ENCODE assay signal across 25 cellular contexts in genomic region chr5:132377738-132378137, GRCh38. TPM values are rescaled to one million over a fixed set of nuclear protein-coding genes. Genes with fewer than 3 reads are reported as not detected.
DNase-seq lines count a peak whose midpoint lies in the region; ATAC-seq and TF ChIP-seq lines count a peak whose summit lies in the region.
"Had no signal": no experiment of that assay in that cellular context is flagged by ENCODE, and none has a peak within 500 bp of the region (broad histone marks: within the 10 kb centered on the region; RNA-seq: fewer than 3 reads in every experiment).

No MANE protein-coding gene starts in this region.

- H2AFZ ChIP-seq in neural progenitor cell (replicated peaks), result no peak overlapping the region
- H2AFZ ChIP-seq: GM23248 had no signal

- peaks cover 23% of the 10 kb centered on the region for H3K36me3 ChIP-seq in RWPE2 (ENCODE audit: low read depth)
- H3K36me3 ChIP-seq in prostate gland, result no peaks in the 10 kb centered on the region
- peaks cover 7% of the 10 kb centered on the region for H3K36me3 ChIP-seq in thymus (ENCODE audit: control insufficient read depth, insufficient read depth)
- no peaks in the 10 kb centered on the region for H3K36me3 ChIP-seq in neural progenitor cell
- H3K36me3 ChIP-seq: BE2C had no signal

- peaks cover 2% of the 10 kb centered on the region for H3K27me3 Mint-ChIP-seq in neural progenitor cell (ENCODE audit: insufficient read depth, low read depth)
- peaks cover 0 to 3% (median 2%) of the 10 kb centered on the region in 3 donors for H3K27me3 Mint-ChIP-seq in immature natural killer cell (ENCODE audit: low read depth in 3 of 3)
- H3K27me3 Mint-ChIP-seq: CD4-positive, CD25-positive, alpha-beta regulatory T cell had no signal

- intact Hi-C loops in prostate gland (cut with DNase I), result loop anchor here (5.0 kb wide), 1 partner anchor 140 kb away; no protein-coding TSS in a partner anchor

- H3K27me3 ChIP-seq in RWPE2 (ENCODE audit: insufficient read depth, poor library complexity, severe bottlenecking), result no peaks in the 10 kb centered on the region
- no peaks in the 10 kb centered on the region for H3K27me3 ChIP-seq in prostate gland (replicated peaks; ENCODE audit: insufficient read depth)
- no peaks in the 10 kb centered on the region for H3K27me3 ChIP-seq in thymus (ENCODE audit: control insufficient read depth, insufficient read depth)
- no peaks in the 10 kb centered on the region for H3K27me3 ChIP-seq in neural progenitor cell
- H3K27me3 ChIP-seq: BE2C had no signal

- no peak overlapping the region for H3K4me3 ChIP-seq in RWPE2 (ENCODE audit: severe bottlenecking)
- H3K4me3 ChIP-seq in coronary artery, result no peak overlapping the region
- no peak overlapping the region for H3K4me3 ChIP-seq in prostate gland
- H3K4me3 ChIP-seq in thymus (ENCODE audit: low read length), result no peak overlapping the region
- H3K4me3 ChIP-seq in neural progenitor cell, result no peak overlapping the region
- H3K4me3 ChIP-seq: A549, GM23248, K562 had no signal

- H3K4me3 Mint-ChIP-seq in neural progenitor cell, result no peak overlapping the region
- H3K4me3 Mint-ChIP-seq in immature natural killer cell, result no peak overlapping the region
- H3K4me3 Mint-ChIP-seq: CD4-positive, CD25-positive, alpha-beta regulatory T cell; H9; HFFc6 had no signal

- no peak overlapping the region for H3K9ac ChIP-seq in neural progenitor cell
- H3K9ac ChIP-seq: GM23248 had no signal

- H3K9me3 Mint-ChIP-seq in neural progenitor cell (no peaks in the 10 kb centered on the region), immature natural killer cell (no peaks in the 10 kb centered on the region)
- H3K9me3 Mint-ChIP-seq: CD4-positive, CD25-positive, alpha-beta regulatory T cell; H9; HFFc6 had no signal

- no peaks in the 10 kb centered on the region for H3K79me2 ChIP-seq in neural progenitor cell (ENCODE audit: low read depth)

- no peak for TF ChIP-seq POLR2A in prostate gland (IDR thresholded peaks at IDR 0.05)

- H3K9me3 ChIP-seq in RWPE2 (ENCODE audit: severe bottlenecking), result no peaks in the 10 kb centered on the region
- H3K9me3 ChIP-seq in prostate gland, result no peaks in the 10 kb centered on the region
- no peaks in the 10 kb centered on the region for H3K9me3 ChIP-seq in thymus (ENCODE audit: control insufficient read depth)
- H3K9me3 ChIP-seq in neural progenitor cell (ENCODE audit: low read depth), result no peaks in the 10 kb centered on the region
- H3K9me3 ChIP-seq: A549, BE2C had no signal

- H3K4me1 Mint-ChIP-seq in neural progenitor cell (no peaks in the 10 kb centered on the region), immature natural killer cell (no peaks in the 10 kb centered on the region)

- in situ Hi-C loops in GM13976 (cut with MboI; ENCODE audit: low sequenced_read_pairs, unreplicated experiment), result no loop called here

- H3K27ac ChIP-seq in RWPE2 (ENCODE audit: poor library complexity, severe bottlenecking), result peak overlapping the region; percentile 11
- peak overlapping the region in 1 of 2 donors; percentile 24 for H3K27ac ChIP-seq in coronary artery
- H3K27ac ChIP-seq in prostate gland, result peak overlapping the region; percentile 54 to 72
- H3K27ac ChIP-seq in thymus (ENCODE audit: low read depth), result peak overlapping the region; percentile 2
- no peak overlapping the region for H3K27ac ChIP-seq in neural progenitor cell
- H3K27ac ChIP-seq: A549, GM23248 had no signal

- no peaks in the 10 kb centered on the region for H3F3A ChIP-seq in neural progenitor cell (ENCODE audit: low read depth)

- WGBS in prostate gland, result 79% methylated on average over 6 of the region's 7 CpGs
- 82% methylated on average over 7 of the region's 7 CpGs for WGBS in thymus

- H3K4me1 ChIP-seq in RWPE2 (ENCODE audit: insufficient read depth, poor library complexity, severe bottlenecking), result peaks cover 17% of the 10 kb centered on the region
- peaks cover 23% of the 10 kb centered on the region for H3K4me1 ChIP-seq in prostate gland (replicated peaks)
- no peaks in the 10 kb centered on the region for H3K4me1 ChIP-seq in thymus (ENCODE audit: control insufficient read depth, insufficient read depth, low read length)
- no peaks in the 10 kb centered on the region for H3K4me1 ChIP-seq in neural progenitor cell

- H3K36me3 Mint-ChIP-seq in neural progenitor cell (no peaks in the 10 kb centered on the region), immature natural killer cell (peaks cover 0 to 4% (median 2%) of the 10 kb centered on the region in 3 donors)

- DNase-seq in RWPE2 (ENCODE audit: low spot score), result no peak
- peak; percentile 46 for DNase-seq in coronary artery (ENCODE audit: low spot score)
- no peak for DNase-seq in prostate gland (ENCODE audit: low spot score)
- no peak for DNase-seq in neural progenitor cell (ENCODE audit: low spot score)
- DNase-seq in GM13976 (ENCODE audit: low spot score), result no peak
- no peak for DNase-seq in immature natural killer cell
- DNase-seq: BE2C; CD4-positive, CD25-positive, alpha-beta regulatory T cell; DMS79; GM23248; H9; HFFc6; NCI-H1092; NCI-H1436; NCI-H187 treated with DMSO at 0.1 percent for 48 hours; NCI-H2107; NCI-H446 treated with DMSO at 0.1 percent for 48 hours; NCI-H526 treated with DMSO at 0.1 percent for 48 hours; OCI-M1; Right ventricle myocardium superior had no signal

- H3K4me2 ChIP-seq in neural progenitor cell, result no peak overlapping the region
- H3K4me2 ChIP-seq: A549 had no signal

- ATAC-seq in RWPE2 (ENCODE audit: low read depth) (no peak), HG02973 (IDR thresholded peaks at IDR 0.05; ENCODE audit: unreplicated experiment) (no peak)
- ATAC-seq: HepG2, K562 had no signal

- no peaks in the 10 kb centered on the region for H4K20me1 ChIP-seq in neural progenitor cell (ENCODE audit: low read depth)

- H3K27ac Mint-ChIP-seq in neural progenitor cell, result no peak overlapping the region
- no peak overlapping the region for H3K27ac Mint-ChIP-seq in immature natural killer cell
- H3K27ac Mint-ChIP-seq: H9, HFFc6 had no signal

- TF ChIP-seq CTCF in RWPE2 (IDR thresholded peaks at IDR 0.05; ENCODE audit: poor library complexity, severe bottlenecking) (no peak), coronary artery (IDR thresholded peaks at IDR 0.05) (no peak), prostate gland (IDR thresholded peaks at IDR 0.05) (no peak), neural progenitor cell (IDR thresholded peaks at IDR 0.05) (no peak), GM13976 (IDR thresholded peaks at IDR 0.05; ENCODE audit: borderline replicate concordance, control extremely low read depth, extremely low read depth, insufficient read depth, missing control alignments) (no peak)

RNA-seq across cellular contexts. Expression of gene SLC22A5, which starts 8.2 kb away (rescaled TPM):
- total RNA-seq in prostate gland (10 to 100 TPM; 26.2 to 37.5 TPM), neural progenitor cell (ENCODE audit: low replicate concordance) (3.1 and 4.3 TPM in 2 replicates)
- polyA plus RNA-seq in thymus (25.4 TPM), immature natural killer cell (1 to 10 TPM; 1.1 to 1.5 (median 1.5) TPM)
